1 cellular context compared by ENCODE assay signal in the genomic region with DNA sequence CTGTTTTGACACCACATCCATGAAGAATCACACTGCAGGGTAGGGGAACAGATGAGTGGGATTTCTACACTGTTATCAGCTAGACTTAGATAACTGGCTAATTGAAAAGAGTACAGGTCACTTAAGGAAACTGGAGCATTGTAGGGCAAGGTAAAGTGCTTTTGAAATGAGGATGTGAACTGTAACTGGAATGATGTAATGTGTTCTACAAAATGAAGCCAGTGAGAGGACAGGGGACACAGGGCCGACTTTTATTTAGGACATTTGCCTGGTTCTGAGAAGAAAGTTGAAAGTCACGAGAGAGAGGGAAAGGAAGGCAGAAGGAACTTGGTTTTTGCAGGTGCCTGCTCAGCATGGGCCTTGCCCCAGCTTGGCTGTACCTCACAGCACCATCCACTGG.
TF ChIP-seq lines count a peak whose summit lies in the region.

No MANE protein-coding gene starts in this region.

TF ChIP-seq in GM23338, 12 proteins besides CTCF, POLR2A, EP300 and RAD21:
- TF ChIP-seq EZH2 (IDR thresholded peaks at IDR 0.05; ENCODE audit: low read depth, unreplicated experiment) (no peak), NANOG (IDR thresholded peaks at IDR 0.05; ENCODE audit: borderline replicate concordance) (no peak), JUNB (IDR thresholded peaks at IDR 0.05; ENCODE audit: unreplicated experiment) (no peak), STAT1 (IDR thresholded peaks at IDR 0.05; ENCODE audit: unreplicated experiment) (no peak), EZH2phosphoT487 (IDR thresholded peaks at IDR 0.05; ENCODE audit: unreplicated experiment) (no peak)
- TF ChIP-seq, protein P1, sequence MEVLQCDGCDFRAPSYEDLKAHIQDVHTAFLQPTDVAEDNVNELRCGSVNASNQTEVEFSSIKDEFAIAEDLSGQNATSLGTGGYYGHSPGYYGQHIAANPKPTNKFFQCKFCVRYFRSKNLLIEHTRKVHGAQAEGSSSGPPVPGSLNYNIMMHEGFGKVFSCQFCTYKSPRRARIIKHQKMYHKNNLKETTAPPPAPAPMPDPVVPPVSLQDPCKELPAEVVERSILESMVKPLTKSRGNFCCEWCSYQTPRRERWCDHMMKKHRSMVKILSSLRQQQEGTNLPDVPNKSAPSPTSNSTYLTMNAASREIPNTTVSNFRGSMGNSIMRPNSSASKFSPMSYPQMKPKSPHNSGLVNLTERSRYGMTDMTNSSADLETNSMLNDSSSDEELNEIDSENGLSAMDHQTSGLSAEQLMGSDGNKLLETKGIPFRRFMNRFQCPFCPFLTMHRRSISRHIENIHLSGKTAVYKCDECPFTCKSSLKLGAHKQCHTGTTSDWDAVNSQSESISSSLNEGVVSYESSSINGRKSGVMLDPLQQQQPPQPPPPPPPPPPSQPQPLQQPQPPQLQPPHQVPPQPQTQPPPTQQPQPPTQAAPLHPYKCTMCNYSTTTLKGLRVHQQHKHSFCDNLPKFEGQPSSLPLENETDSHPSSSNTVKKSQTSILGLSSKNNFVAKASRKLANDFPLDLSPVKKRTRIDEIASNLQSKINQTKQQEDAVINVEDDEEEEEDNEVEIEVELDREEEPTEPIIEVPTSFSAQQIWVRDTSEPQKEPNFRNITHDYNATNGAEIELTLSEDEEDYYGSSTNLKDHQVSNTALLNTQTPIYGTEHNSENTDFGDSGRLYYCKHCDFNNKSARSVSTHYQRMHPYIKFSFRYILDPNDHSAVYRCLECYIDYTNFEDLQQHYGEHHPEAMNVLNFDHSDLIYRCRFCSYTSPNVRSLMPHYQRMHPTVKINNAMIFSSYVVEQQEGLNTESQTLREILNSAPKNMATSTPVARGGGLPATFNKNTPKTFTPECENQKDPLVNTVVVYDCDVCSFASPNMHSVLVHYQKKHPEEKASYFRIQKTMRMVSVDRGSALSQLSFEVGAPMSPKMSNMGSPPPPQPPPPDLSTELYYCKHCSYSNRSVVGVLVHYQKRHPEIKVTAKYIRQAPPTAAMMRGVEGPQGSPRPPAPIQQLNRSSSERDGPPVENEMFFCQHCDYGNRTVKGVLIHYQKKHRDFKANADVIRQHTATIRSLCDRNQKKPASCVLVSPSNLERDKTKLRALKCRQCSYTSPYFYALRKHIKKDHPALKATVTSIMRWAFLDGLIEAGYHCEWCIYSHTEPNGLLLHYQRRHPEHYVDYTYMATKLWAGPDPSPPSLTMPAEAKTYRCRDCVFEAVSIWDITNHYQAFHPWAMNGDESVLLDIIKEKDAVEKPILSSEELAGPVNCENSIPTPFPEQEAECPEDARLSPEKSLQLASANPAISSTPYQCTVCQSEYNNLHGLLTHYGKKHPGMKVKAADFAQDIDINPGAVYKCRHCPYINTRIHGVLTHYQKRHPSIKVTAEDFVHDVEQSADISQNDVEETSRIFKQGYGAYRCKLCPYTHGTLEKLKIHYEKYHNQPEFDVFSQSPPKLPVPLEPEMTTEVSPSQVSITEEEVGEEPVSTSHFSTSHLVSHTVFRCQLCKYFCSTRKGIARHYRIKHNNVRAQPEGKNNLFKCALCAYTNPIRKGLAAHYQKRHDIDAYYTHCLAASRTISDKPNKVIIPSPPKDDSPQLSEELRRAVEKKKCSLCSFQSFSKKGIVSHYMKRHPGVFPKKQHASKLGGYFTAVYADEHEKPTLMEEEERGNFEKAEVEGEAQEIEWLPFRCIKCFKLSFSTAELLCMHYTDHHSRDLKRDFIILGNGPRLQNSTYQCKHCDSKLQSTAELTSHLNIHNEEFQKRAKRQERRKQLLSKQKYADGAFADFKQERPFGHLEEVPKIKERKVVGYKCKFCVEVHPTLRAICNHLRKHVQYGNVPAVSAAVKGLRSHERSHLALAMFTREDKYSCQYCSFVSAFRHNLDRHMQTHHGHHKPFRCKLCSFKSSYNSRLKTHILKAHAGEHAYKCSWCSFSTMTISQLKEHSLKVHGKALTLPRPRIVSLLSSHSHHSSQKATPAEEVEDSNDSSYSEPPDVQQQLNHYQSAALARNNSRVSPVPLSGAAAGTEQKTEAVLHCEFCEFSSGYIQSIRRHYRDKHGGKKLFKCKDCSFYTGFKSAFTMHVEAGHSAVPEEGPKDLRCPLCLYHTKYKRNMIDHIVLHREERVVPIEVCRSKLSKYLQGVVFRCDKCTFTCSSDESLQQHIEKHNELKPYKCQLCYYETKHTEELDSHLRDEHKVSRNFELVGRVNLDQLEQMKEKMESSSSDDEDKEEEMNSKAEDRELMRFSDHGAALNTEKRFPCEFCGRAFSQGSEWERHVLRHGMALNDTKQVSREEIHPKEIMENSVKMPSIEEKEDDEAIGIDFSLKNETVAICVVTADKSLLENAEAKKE (CRISPR knock-in tag; IDR thresholded peaks at IDR 0.05) = no peak
